Comparison of ENCODE assay signal across 9 cellular contexts in genomic region chr3:36677331-36678007, GRCh38.
DNase-seq lines count a peak whose midpoint lies in the region; ATAC-seq and TF ChIP-seq lines count a peak whose summit lies in the region.
"Had no signal": no experiment of that assay in that cellular context is flagged by ENCODE, and none has a peak within 500 bp of the region (broad histone marks: within the 10 kb centered on the region; RNA-seq: fewer than 3 reads in every experiment).

No MANE protein-coding gene starts in this region.

- no peaks in the 10 kb centered on the region for H3K36me3 Mint-ChIP-seq in T-helper 2 cell treated with Interferon-gamma antibody and Interleukin-4, amounts not matched to agents 5 μg/mL and 100 μg/mL, for 36 hours (ENCODE audit: low read depth)

- H3K4me1 Mint-ChIP-seq in T-helper 2 cell treated with Interferon-gamma antibody and Interleukin-4, amounts not matched to agents 5 μg/mL and 100 μg/mL, for 36 hours (ENCODE audit: low read depth), result no peaks in the 10 kb centered on the region

- H3K4me2 ChIP-seq in PC-9, result peak overlapping the region; percentile 59

- H3K4me1 ChIP-seq in PC-9 (replicated peaks; ENCODE audit: insufficient read depth), result peaks cover 33% of the 10 kb centered on the region

- H3F3A ChIP-seq in PC-9 (ENCODE audit: insufficient read depth, low read depth), result peaks cover 24% of the 10 kb centered on the region

- peaks cover 41% of the 10 kb centered on the region for H3K9me3 Mint-ChIP-seq in T-helper 2 cell treated with Interferon-gamma antibody and Interleukin-4, amounts not matched to agents 5 μg/mL and 100 μg/mL, for 36 hours

- H3K27ac Mint-ChIP-seq in T-helper 2 cell treated with Interferon-gamma antibody and Interleukin-4, amounts not matched to agents 5 μg/mL and 100 μg/mL, for 36 hours, result no peak overlapping the region

- intact Hi-C loops in PC-9 (cut with micrococcal nuclease; ENCODE audit: unreplicated experiment), result loop anchor here (1.0 to 2.0 kb wide), 4 partner anchors 21 to 305 kb away; no protein-coding TSS in a partner anchor
- intact Hi-C loops in head of caudate nucleus (cut with DNase I), result no loop called here

- H3K27me3 Mint-ChIP-seq in T-helper 2 cell treated with Interferon-gamma antibody and Interleukin-4, amounts not matched to agents 5 μg/mL and 100 μg/mL, for 36 hours (ENCODE audit: low read depth), result no peaks in the 10 kb centered on the region

- TF ChIP-seq POLR2A in GM18505 (IDR thresholded peaks at IDR 0.05; ENCODE audit: borderline replicate concordance, extremely low read depth, insufficient read depth, insufficient read length), result no peak

- H3K27ac ChIP-seq in PC-9, result peak overlapping the region; percentile 98

- H3K9me2 ChIP-seq in PC-9 (ENCODE audit: insufficient read depth), result no peaks in the 10 kb centered on the region

- ATAC-seq in GM18505 (IDR thresholded peaks at IDR 0.05; ENCODE audit: unreplicated experiment) (peak; percentile 83), HG02588 (IDR thresholded peaks at IDR 0.05; ENCODE audit: unreplicated experiment) (peak; percentile 57)

- TF ChIP-seq CTCF in PC-9 (conservative IDR thresholded peaks at IDR 0.05) (0 out of 2 replicates have a peak, but pooled peaks have one; percentile 37), kidney epithelial cell (IDR thresholded peaks at IDR 0.05; ENCODE audit: insufficient read depth, low read length, poor library complexity, severe bottlenecking) (peak; percentile 13)

- BruUV-seq in PC-9 (replicated peaks; lab: Mats Ljungman, UMichigan), result no TSS peak

- DNase-seq in PC-9 (peak; percentile 78 to 99), kidney epithelial cell (ENCODE audit: low read depth) (peak; percentile 98), head of caudate nucleus (no peak), putamen (ENCODE audit: low spot score) (no peak), pons (ENCODE audit: low spot score) (no peak)
- no peak for DNase-seq in T-helper 2 cell treated with Interferon-gamma antibody and Interleukin-4, amounts not matched to agents 5 μg/mL and 100 μg/mL, for 36 hours (ENCODE audit: low spot score)
- DNase-seq: activated naive CD4-positive, alpha-beta T cell treated with anti-CD3 and anti-CD28 coated beads, Interleukin-2, amount 50 U/mL, for 16 hours had no signal

- no peak overlapping the region for H3K4me3 ChIP-seq in PC-9
- H3K4me3 ChIP-seq in kidney epithelial cell (ENCODE audit: low read depth, low read length), result no peak overlapping the region

- H3K9me3 ChIP-seq in PC-9 (ENCODE audit: insufficient read depth, low read depth), result peaks cover 36% of the 10 kb centered on the region

- no peaks in the 10 kb centered on the region for H3K79me2 ChIP-seq in PC-9 (ENCODE audit: low read depth)

- POLR2A ChIA-PET in PC-9 (lab: Charles Lee; ENCODE audit: unreplicated experiment), result no interaction called here

- no peaks in the 10 kb centered on the region for H4K20me1 ChIP-seq in PC-9 (ENCODE audit: insufficient read depth)

- no peaks in the 10 kb centered on the region; the same call in 1 of the 2 replicates for H3K36me3 ChIP-seq in PC-9 (ENCODE audit: low read depth)
- H3K36me3 ChIP-seq in kidney epithelial cell (ENCODE audit: control insufficient read depth, insufficient read depth, low read length), result no peaks in the 10 kb centered on the region

- H3K27me3 ChIP-seq in PC-9 (ENCODE audit: insufficient read depth, low read depth), result no peaks in the 10 kb centered on the region
- no peaks in the 10 kb centered on the region for H3K27me3 ChIP-seq in kidney epithelial cell (ENCODE audit: control insufficient read depth, insufficient read depth, low read length)

- no peak overlapping the region for H3K4me3 Mint-ChIP-seq in T-helper 2 cell treated with Interferon-gamma antibody and Interleukin-4, amounts not matched to agents 5 μg/mL and 100 μg/mL, for 36 hours

- CTCF ChIA-PET in PC-9 (lab: Charles Lee), result interaction anchor here (0.6 kb wide), 1 partner anchor 23 kb away, joined by 6 read pairs; no protein-coding TSS in a partner anchor

- H2AFZ ChIP-seq in PC-9, result no peak overlapping the region

Comparison
In these comparisons a context has a peak if more than half of its experiments do, and no peak if none do; other contexts are left out.
1. DNase-seq: peak in PC-9 (2 of 2) and kidney epithelial cell (single experiment); none in head of caudate nucleus (0 of 42), putamen (single experiment), T-helper 2 cell treated with Interferon-gamma antibody and Interleukin-4, amounts not matched to agents 5 μg/mL and 100 μg/mL, for 36 hours (single experiment) and pons (single experiment).